11 cellular contexts compared by ENCODE assay signal in genomic region chr6:36683145-36683655, GRCh38. TPM values are rescaled to one million over a fixed set of nuclear protein-coding genes. Genes with fewer than 3 reads are reported as not detected.
DNase-seq lines count a peak whose midpoint lies in the region; ATAC-seq and TF ChIP-seq lines count a peak whose summit lies in the region.
"Had no signal": no experiment of that assay in that cellular context is flagged by ENCODE, and none has a peak within 500 bp of the region (broad histone marks: within the 10 kb centered on the region; RNA-seq: fewer than 3 reads in every experiment).

No MANE protein-coding gene starts in this region.

- no peak overlapping the region for H2BK12ac ChIP-seq in H9 (ENCODE audit: insufficient read length, low read depth, low read length)

- H4K91ac ChIP-seq in H9 (ENCODE audit: insufficient read length, low read depth, low read length) = no peak overlapping the region

- H2AK5ac ChIP-seq in H9 (ENCODE audit: insufficient read length, low read length) = no peak overlapping the region

- peaks cover 2 to 58% (median 24%) of the 10 kb centered on the region in 3 donors for H3K36me3 ChIP-seq in tibial nerve

- TF ChIP-seq CTCF in fibroblast of villous mesenchyme (IDR thresholded peaks at IDR 0.05; ENCODE audit: insufficient read depth, low read depth, low read length) (no peak), tibial nerve (IDR thresholded peaks at IDR 0.05) (no peak), H9 (conservative IDR thresholded peaks at IDR 0.05) (no peak)

- CTCF ChIA-PET in activated CD4-positive, alpha-beta memory T cell treated with anti-CD3 and anti-CD28 coated beads for 36 hours (lab: Charles Lee) = interaction anchor here (0.6 to 8.3 kb wide), 9 partner anchors 9 to 260 kb away, joined by 3 to 59 read pairs (median 6); no protein-coding TSS in a partner anchor

- H3K56ac ChIP-seq in H9 (ENCODE audit: insufficient read length, low read depth, low read length) = no peak overlapping the region

- H3K79me2 ChIP-seq in H9 (ENCODE audit: insufficient read depth, low read length) = no peaks in the 10 kb centered on the region

- peak overlapping the region; percentile 93 for H3K4me3 ChIP-seq in fibroblast of villous mesenchyme (ENCODE audit: low read depth, low read length)
- no peak overlapping the region for H3K4me3 ChIP-seq in tibial nerve

- WGBS in tibial nerve, 2 donors = 82 to 84% methylated on average over 6 of the region's 6 CpGs
- no CpG with 5 or more reads among the region's 6 CpGs for WGBS in H9 (ENCODE audit: extremely low coverage, insufficient read length, low lambda C conversion rate)

- no peak overlapping the region for H3K18ac ChIP-seq in H9 (ENCODE audit: insufficient read length, low read depth, low read length)

- TF ChIP-seq EP300 in tibial nerve (IDR thresholded peaks at IDR 0.05) = no peak

- POLR2A ChIA-PET in activated CD4-positive, alpha-beta memory T cell treated with anti-CD3 and anti-CD28 coated beads for 36 hours (lab: Charles Lee) = interaction anchor here (0.8 to 1.9 kb wide), 5 partner anchors 9 to 76 kb away, joined by 3 to 7 read pairs (median 5); no protein-coding TSS in a partner anchor

- H3K9me3 Mint-ChIP-seq in activated T-cell treated with anti-CD3 and anti-CD28 coated beads, Interleukin-2, amount 50 U/mL, for 4 hours = no peaks in the 10 kb centered on the region
- no peaks in the 10 kb centered on the region for H3K9me3 Mint-ChIP-seq in activated CD4-positive, alpha-beta memory T cell treated with anti-CD3 and anti-CD28 coated beads for 36 hours
- H3K9me3 Mint-ChIP-seq in H9 = no peaks in the 10 kb centered on the region; a peak in 2 of 5 replicates
- H3K9me3 Mint-ChIP-seq: mesothelial cell of epicardium had no signal

- H3K4me1 Mint-ChIP-seq in activated T-cell treated with anti-CD3 and anti-CD28 coated beads, Interleukin-2, amount 50 U/mL, for 4 hours (ENCODE audit: low read depth) = peaks cover 35% of the 10 kb centered on the region
- H3K4me1 Mint-ChIP-seq in activated CD4-positive, alpha-beta memory T cell treated with anti-CD3 and anti-CD28 coated beads for 36 hours (ENCODE audit: low read depth) = peaks cover 33% of the 10 kb centered on the region
- H3K4me1 Mint-ChIP-seq in H9 = peaks cover 12 to 21% of the 10 kb centered on the region in 2 experiments

- no peak overlapping the region for H3K14ac ChIP-seq in H9 (ENCODE audit: insufficient read depth, low read length)

- H2BK20ac ChIP-seq in H9 (ENCODE audit: low read depth, low read length, poor library complexity, severe bottlenecking) = no peak overlapping the region

- no peaks in the 10 kb centered on the region for H4K20me1 ChIP-seq in H9 (ENCODE audit: control insufficient read depth, insufficient read depth, insufficient read length)

- no peaks in the 10 kb centered on the region for H3K79me1 ChIP-seq in H9 (ENCODE audit: insufficient read depth, low read depth, low read length, poor library complexity, severe bottlenecking)

- ATAC-seq in activated T-cell treated with anti-CD3 and anti-CD28 coated beads, Interleukin-2, amount 50 U/mL, for 4 hours = no peak
- no peak for ATAC-seq in HG02973 (IDR thresholded peaks at IDR 0.05; ENCODE audit: unreplicated experiment)
- ATAC-seq in HG02571 (IDR thresholded peaks at IDR 0.05; ENCODE audit: unreplicated experiment) = no peak

- H3K9me3 ChIP-seq in tibial nerve = no peaks in the 10 kb centered on the region
- H3K9me3 ChIP-seq in H9 (ENCODE audit: control insufficient read depth, low read depth, low read length) = no peaks in the 10 kb centered on the region

- no peak overlapping the region for H3K23ac ChIP-seq in H9 (ENCODE audit: insufficient read length, low read depth, low read length)

- H3K4me1 ChIP-seq in tibial nerve (peaks cover 0 to 34% (median 26%) of the 10 kb centered on the region in 4 donors), H9 (ENCODE audit: insufficient read depth, low read length) (no peaks in the 10 kb centered on the region)

- peaks cover 14% of the 10 kb centered on the region for H3K23me2 ChIP-seq in H9 (ENCODE audit: insufficient read length, low read depth, low read length, poor library complexity, severe bottlenecking)

- DNase-seq in activated T-cell treated with anti-CD3 and anti-CD28 coated beads, Interleukin-2, amount 50 U/mL, for 4 hours = no peak
- no peak for DNase-seq in activated T-cell treated with anti-CD3 and anti-CD28 coated beads, Interleukin-2, amount 50 U/mL, for 48 hours
- no peak for DNase-seq in activated CD4-positive, alpha-beta memory T cell treated with anti-CD3 and anti-CD28 coated beads for 36 hours
- DNase-seq in fibroblast of villous mesenchyme (ENCODE audit: low read depth) (no peak), tibial nerve (ENCODE audit: low spot score in 2 of 2) (no peak), H9 (no peak)

- no peak overlapping the region for H3T11ph ChIP-seq in H9 (ENCODE audit: low read length)

- no peak overlapping the region for H3K4ac ChIP-seq in H9 (ENCODE audit: low read depth, low read length)

- no peak overlapping the region for H4K5ac ChIP-seq in H9 (ENCODE audit: insufficient read length, low read depth, low read length)

- no peak for TF ChIP-seq POLR2A in tibial nerve (IDR thresholded peaks at IDR 0.05)

- H3K36me3 Mint-ChIP-seq in activated T-cell treated with anti-CD3 and anti-CD28 coated beads, Interleukin-2, amount 50 U/mL, for 4 hours (ENCODE audit: insufficient read depth) = peaks cover 12% of the 10 kb centered on the region
- peaks cover 55% of the 10 kb centered on the region for H3K36me3 Mint-ChIP-seq in activated CD4-positive, alpha-beta memory T cell treated with anti-CD3 and anti-CD28 coated beads for 36 hours
- peaks cover 0 to 40% (median 11%) of the 10 kb centered on the region in 3 experiments; a peak in 3 of 7 replicates for H3K36me3 Mint-ChIP-seq in H9 (ENCODE audit: insufficient read depth in 1 of 3, low read depth in 3 of 3)

- no peak overlapping the region for H2BK5ac ChIP-seq in H9 (ENCODE audit: insufficient read length, low read length)

- peak overlapping the region; percentile 49 for H3K4me3 Mint-ChIP-seq in activated T-cell treated with anti-CD3 and anti-CD28 coated beads, Interleukin-2, amount 50 U/mL, for 4 hours
- no peak overlapping the region for H3K4me3 Mint-ChIP-seq in activated CD4-positive, alpha-beta memory T cell treated with anti-CD3 and anti-CD28 coated beads for 36 hours
- no peak overlapping the region for H3K4me3 Mint-ChIP-seq in H9

- peak overlapping the region; percentile 84 for H3K27ac Mint-ChIP-seq in activated CD4-positive, alpha-beta memory T cell treated with anti-CD3 and anti-CD28 coated beads for 36 hours
- H3K27ac Mint-ChIP-seq in H9 = no peak overlapping the region

- H2AFZ ChIP-seq in H9 (ENCODE audit: low read length) = no peak overlapping the region

- H3K27me3 ChIP-seq in tibial nerve = no peaks in the 10 kb centered on the region
- peaks cover 5% of the 10 kb centered on the region; the same call in 1 of the 2 replicates for H3K27me3 ChIP-seq in H9 (ENCODE audit: insufficient read depth, low read length)

- H3K27ac ChIP-seq in tibial nerve = peak overlapping the region in 3 of 4 donors; percentile 20 to 67 (median 56)
- no peak overlapping the region for H3K27ac ChIP-seq in H9 (ENCODE audit: insufficient read length, low read depth, low read length)

- no peak overlapping the region for H3K9ac ChIP-seq in H9 (ENCODE audit: extremely low read depth, insufficient read length, low read length)

- H2BK120ac ChIP-seq in H9 (ENCODE audit: low read depth, low read length, poor library complexity, severe bottlenecking) = no peak overlapping the region

- no peak overlapping the region for H3K4me2 ChIP-seq in H9 (ENCODE audit: insufficient read depth, insufficient read length, low read length)

- H4K8ac ChIP-seq in H9 (replicated peaks; ENCODE audit: insufficient read length, low read depth, low read length) = no peak overlapping the region

- no peaks in the 10 kb centered on the region for H3K27me3 Mint-ChIP-seq in activated T-cell treated with anti-CD3 and anti-CD28 coated beads, Interleukin-2, amount 50 U/mL, for 4 hours (ENCODE audit: low read depth)
- peaks cover 3% of the 10 kb centered on the region for H3K27me3 Mint-ChIP-seq in activated CD4-positive, alpha-beta memory T cell treated with anti-CD3 and anti-CD28 coated beads for 36 hours
- H3K27me3 Mint-ChIP-seq in H9 (ENCODE audit: low read depth) = peaks cover 19% of the 10 kb centered on the region

- intact Hi-C loops in activated CD4-positive, alpha-beta memory T cell treated with anti-CD3 and anti-CD28 coated beads for 36 hours (cut with micrococcal nuclease) = loop anchor here (5.0 kb wide), 4 partner anchors 44 to 551 kb away; partner anchors contain the start of genes MAPK13, PPIL1 and STK38

- H2BK15ac ChIP-seq in H9 (ENCODE audit: low read depth, low read length) = no peak overlapping the region

RNA-seq across cellular contexts. Expression of gene CDKN1A, which starts 4.7 kb away (rescaled TPM):
- 10 to 100 TPM; 23.2 to 42.0 (median 28.3) TPM for total RNA-seq in activated T-cell treated with anti-CD3 and anti-CD28 coated beads, Interleukin-2, amount 50 U/mL, for 4 hours
- 10 to 100 TPM; 64.2 to 66.7 TPM for total RNA-seq in activated CD4-positive, alpha-beta memory T cell treated with anti-CD3 and anti-CD28 coated beads for 36 hours
- total RNA-seq in fibroblast of villous mesenchyme (302 and 522 TPM in 2 replicates), tibial nerve (100 to 1,000 TPM; 112 to 142 (median 124) TPM), H9 (2021) (17.4 and 19.1 TPM in 2 replicates)

RNA-seq across cellular contexts. Expression of gene RAB44, which starts 14.4 kb away (rescaled TPM):
- total RNA-seq in activated T-cell treated with anti-CD3 and anti-CD28 coated beads, Interleukin-2, amount 50 U/mL, for 4 hours = under 1 TPM in 2 of 3 donors, not detected in 1; 0.05 TPM
- total RNA-seq in activated CD4-positive, alpha-beta memory T cell treated with anti-CD3 and anti-CD28 coated beads for 36 hours = under 1 TPM; 0.05 TPM
- total RNA-seq in fibroblast of villous mesenchyme = under 0.01 TPM in 1 of 2 replicates, not detected in the other
- 1 to 10 TPM in 1 of 4 donors, under 1 TPM in 3; 0.30 to 1.0 (median 0.63) TPM for total RNA-seq in tibial nerve
- 0.04 TPM in 1 of 2 replicates, not detected in the other for total RNA-seq in H9 (2021)
- total RNA-seq: M059J, RPMI7951 had no signal
